ENCODE assay signal across 8 cellular contexts in genomic region chr15:62847900-62848489, GRCh38.
DNase-seq lines count a peak whose midpoint lies in the region; ATAC-seq and TF ChIP-seq lines count a peak whose summit lies in the region.

No MANE protein-coding gene starts in this region.

- H3K4me3 ChIP-seq in LNCaP clone FGC (ENCODE audit: low read depth, low read length): no peak overlapping the region

- peak; percentile 44 for TF ChIP-seq CTCF in LNCaP clone FGC (IDR thresholded peaks at IDR 0.05; ENCODE audit: control insufficient read depth, extremely low read depth, insufficient read depth)

- ATAC-seq in HG02571 (IDR thresholded peaks at IDR 0.05; ENCODE audit: unreplicated experiment): no peak
- ATAC-seq in activated CD4-positive, CD25-positive, alpha-beta regulatory T cell treated with anti-CD3 and anti-CD28 coated beads, Interleukin-2, amount 50 U/mL, for 24 hours: no peak

- no peak for TF ChIP-seq POLR2A in erythroblast (IDR thresholded peaks at IDR 0.05; ENCODE audit: low read length)

- DNase-seq in ELF-1 (ENCODE audit: low read depth, low spot score) (peak; percentile 64), LNCaP clone FGC (ENCODE audit: low read depth) (no peak), erythroblast (lab: John Stamatoyannopoulos, UW) (peak; percentile 47 to 65), myocyte (ENCODE audit: low read depth) (peak; percentile 75), ureter (ENCODE audit: low spot score) (peak; percentile 64)
- peak; percentile 16 for DNase-seq in activated CD4-positive, alpha-beta T cell treated with anti-CD3 and anti-CD28 coated beads, Interleukin-2, amount 50 U/mL, for 1 hour
